In genomic region chr7:133183042-133183441, GRCh38 we compare ENCODE assay signal across 17 cellular contexts.
"Had no signal": no experiment of that assay in that cellular context is flagged by ENCODE, and none has a peak within 500 bp of the region (broad histone marks: within the 10 kb centered on the region; RNA-seq: fewer than 3 reads in every experiment).

No MANE protein-coding gene starts in this region.

- H3K27me3 ChIP-seq: breast epithelium, MG63 had no signal

- H3K27ac ChIP-seq: breast epithelium had no signal

- DNase-seq: activated B cell treated with CpG ODN at 0.5 μM for 24 hours; activated CD4-positive, alpha-beta memory T cell treated with anti-CD3 and anti-CD28 coated beads, Interleukin-2, amount 10 ng/mL, durations not matched to agents 7 days and 5 days; activated CD4-positive, alpha-beta T cell treated with anti-CD3 and anti-CD28 coated beads, Interleukin-2, amount 10 ng/mL, durations not matched to agents 7 days and 5 days; activated gamma-delta T cell; activated naive CD4-positive, alpha-beta T cell treated with anti-CD3 and anti-CD28 coated beads for 36 hours; activated T-cell treated with anti-CD3 and anti-CD28 coated beads for 4 hours; activated T-cell treated with anti-CD3 and anti-CD28 coated beads, Interleukin-2, amount 50 U/mL, for 48 hours; central memory CD4-positive, alpha-beta T cell; MG63; NCI-H187 treated with DMSO at 0.1 percent for 48 hours; NCI-H2107; PC-3; T-helper 17 cell; T-helper 9 cell had no signal

- ATAC-seq: activated T-helper 17 cell treated with anti-CD3 and anti-CD28 coated beads, Interleukin-2, amount 50 U/mL, for 72 hours; PC-3; T-helper 17 cell had no signal

- H3K9me3 ChIP-seq: breast epithelium, MG63 had no signal

- H3K4me3 ChIP-seq: breast epithelium, MG63 had no signal

- H3K4me1 ChIP-seq: breast epithelium had no signal

- FAIRE-seq: RCC 7860 had no signal

- H3K36me3 ChIP-seq: breast epithelium, MG63 had no signal
